16 cellular contexts compared by ENCODE assay signal in genomic region chr9:36738318-36738975, GRCh38.
DNase-seq lines count a peak whose midpoint lies in the region; ATAC-seq, FAIRE-seq and TF ChIP-seq lines count a peak whose summit lies in the region.
"Had no signal": no experiment of that assay in that cellular context is flagged by ENCODE, and none has a peak within 500 bp of the region (broad histone marks: within the 10 kb centered on the region; RNA-seq: fewer than 3 reads in every experiment).

No MANE protein-coding gene starts in this region.

- H2BK15ac ChIP-seq in IMR-90 (ENCODE audit: low read depth, low read length): no peak overlapping the region

- BruUV-seq in IMR-90 (replicated peaks; lab: Mats Ljungman, UMichigan): no TSS peak

- H4K91ac ChIP-seq in IMR-90 (ENCODE audit: insufficient read depth, low read depth, low read length): no peak overlapping the region

- no CpG with 5 or more reads among the region's 11 CpGs for WGBS in IMR-90 (ENCODE audit: extremely low coverage in 2 of 2, insufficient read length in 1 of 2), 2 experiments

- H3K4me1 ChIP-seq in IMR-90 (ENCODE audit: control insufficient read depth, insufficient read depth, low read length): no peaks in the 10 kb centered on the region
- H3K4me1 ChIP-seq: right atrium auricular region had no signal

- no peak overlapping the region for H3K14ac ChIP-seq in IMR-90 (replicated peaks; ENCODE audit: low read depth, low read length)

- no peak for TF ChIP-seq CTCF in BJ (IDR thresholded peaks at IDR 0.05; ENCODE audit: insufficient read depth, low read depth, low read length)
- no peak for TF ChIP-seq CTCF in IMR-90 (conservative IDR thresholded peaks at IDR 0.05; ENCODE audit: low read depth, low read length)
- no peak for TF ChIP-seq CTCF in bronchial epithelial cell (IDR thresholded peaks at IDR 0.05; ENCODE audit: insufficient read depth, low read length, severe bottlenecking)

- no peaks in the 10 kb centered on the region for H3K9me3 ChIP-seq in IMR-90 (ENCODE audit: control insufficient read depth, insufficient read depth, low read length)
- H3K9me3 ChIP-seq: lower lobe of right lung, right atrium auricular region had no signal

- H4K5ac ChIP-seq in IMR-90 (ENCODE audit: low read depth, low read length): no peak overlapping the region

- CTCF ChIA-PET in BJ (lab: Yijun Ruan, JAX) (no interaction called here), IMR-90 (lab: Yijun Ruan, JAX) (no interaction called here)

- no peak overlapping the region for H3K4me3 ChIP-seq in BJ (ENCODE audit: low read depth, low read length)
- no peak overlapping the region for H3K4me3 ChIP-seq in IMR-90 (ENCODE audit: insufficient read depth, low read depth, low read length)
- no peak overlapping the region for H3K4me3 ChIP-seq in bronchial epithelial cell (ENCODE audit: low read depth, low read length)
- H3K4me3 ChIP-seq: lower lobe of right lung, right atrium auricular region had no signal

- FAIRE-seq in bronchial epithelial cell (lab: Jason Lieb, UNC): peak; percentile 47
- FAIRE-seq: endothelial cell of umbilical vein had no signal

- no peak overlapping the region for H3K27ac ChIP-seq in IMR-90 (ENCODE audit: insufficient read depth, low read length)
- H3K27ac ChIP-seq: lower lobe of right lung, right atrium auricular region had no signal

- H3K56ac ChIP-seq in IMR-90 (ENCODE audit: extremely low read depth, insufficient read depth, low read length): no peak overlapping the region

- TF ChIP-seq POLR2A in IMR-90 (IDR thresholded peaks at IDR 0.05; ENCODE audit: low read depth, low read length): no peak
- TF ChIP-seq POLR2A in erythroblast (IDR thresholded peaks at IDR 0.05; ENCODE audit: low read length): no peak

- DNase-seq in BJ (ENCODE audit: low read depth) (peak; percentile 5), IMR-90 (peak; percentile 61), bronchial epithelial cell (ENCODE audit: low read depth) (peak; percentile 84), kidney glomerular epithelial cell (lab: John Stamatoyannopoulos, UW) (peak; percentile 0), SW480 (ENCODE audit: low spot score) (no peak), erythroblast (lab: John Stamatoyannopoulos, UW) (no peak), activated T-cell treated with anti-CD3 and anti-CD28 coated beads for 4 hours (no peak)
- DNase-seq in stimulated activated naive CD8-positive, alpha-beta T cell treated with anti-CD3 and anti-CD28 coated beads, Interleukin-15, Interleukin-2, amounts not matched to agents 100 U/mL and 50 U/mL, for 24 hours: no peak
- DNase-seq: cerebellar nuclear complex, lower lobe of right lung, NCI-H1048, NCI-H2227 treated with DMSO at 0.1 percent for 48 hours had no signal

- H3K27me3 ChIP-seq in BJ (ENCODE audit: control insufficient read depth, insufficient read depth, low read length): peaks cover 11% of the 10 kb centered on the region
- peaks cover 34% of the 10 kb centered on the region for H3K27me3 ChIP-seq in IMR-90 (ENCODE audit: control insufficient read depth, insufficient read depth, low read length)
- no peaks in the 10 kb centered on the region for H3K27me3 ChIP-seq in bronchial epithelial cell (ENCODE audit: control insufficient read depth, insufficient read depth, low read length)
- H3K27me3 ChIP-seq: right atrium auricular region had no signal

- H3K23ac ChIP-seq in IMR-90 (ENCODE audit: low read depth, low read length): no peak overlapping the region

- in situ Hi-C loops in IMR-90 (cut with MboI; ENCODE audit: low sequenced_read_pairs): no loop called here

- peak; percentile 61 for ATAC-seq in IMR-90 (ENCODE audit: low read depth)
- ATAC-seq in stimulated activated naive CD8-positive, alpha-beta T cell treated with anti-CD3 and anti-CD28 coated beads, Interleukin-15, Interleukin-2, amounts not matched to agents 100 U/mL and 50 U/mL, for 24 hours: no peak
- ATAC-seq: activated CD4-positive, CD25-positive, alpha-beta regulatory T cell treated with anti-CD3 and anti-CD28 coated beads, Interleukin-2, amount 50 U/mL, for 24 hours; lower lobe of right lung; natural killer cell treated with Interleukin-12 subunit alpha and Interleukin-12 subunit beta and Interleukin-15 and Interleukin-18, amount 100 ng/mL, for 72 hours had no signal

- no peak overlapping the region for H2BK5ac ChIP-seq in IMR-90 (ENCODE audit: low read depth, low read length, poor library complexity, severe bottlenecking)

- H2AFZ ChIP-seq in IMR-90 (replicated peaks; ENCODE audit: low read length, poor library complexity): peak overlapping the region; percentile 72

- no peaks in the 10 kb centered on the region for H3K9me1 ChIP-seq in IMR-90 (ENCODE audit: insufficient read depth, low read length)

- no peak overlapping the region for H4K8ac ChIP-seq in IMR-90 (ENCODE audit: low read depth in 2 of 2, low read length in 2 of 2)

- no peak overlapping the region for H3K18ac ChIP-seq in IMR-90 (ENCODE audit: low read depth, low read length)

- intact Hi-C loops in IMR-90 (cut with micrococcal nuclease): no loop called here

- TF ChIP-seq RAD21 in IMR-90 (IDR thresholded peaks at IDR 0.05; ENCODE audit: low read length): no peak

- H2BK20ac ChIP-seq in IMR-90 (ENCODE audit: low read depth, low read length): no peak overlapping the region

- H3K79me1 ChIP-seq in IMR-90 (ENCODE audit: low read depth in 1 of 2, low read length in 2 of 2): no peaks in the 10 kb centered on the region

- H3K36me3 ChIP-seq in BJ (ENCODE audit: control insufficient read depth, insufficient read depth, low read length) (no peaks in the 10 kb centered on the region), IMR-90 (ENCODE audit: control insufficient read depth, insufficient read depth, low read length) (no peaks in the 10 kb centered on the region), bronchial epithelial cell (ENCODE audit: control insufficient read depth, insufficient read depth, low read length) (no peaks in the 10 kb centered on the region)
- H3K36me3 ChIP-seq: lower lobe of right lung, right atrium auricular region had no signal

- POLR2A ChIA-PET in BJ (lab: Charles Lee) (no interaction called here), IMR-90 (lab: Charles Lee; ENCODE audit: unreplicated experiment) (no interaction called here)

- H4K20me1 ChIP-seq in IMR-90 (ENCODE audit: insufficient read depth, low read length): no peaks in the 10 kb centered on the region

- no peak overlapping the region for H3K4me2 ChIP-seq in IMR-90 (ENCODE audit: low read depth, low read length)

- H2AK5ac ChIP-seq in IMR-90 (ENCODE audit: low read depth, low read length): no peak overlapping the region

- no peak overlapping the region for H2BK120ac ChIP-seq in IMR-90 (ENCODE audit: low read depth, low read length)

- no peak overlapping the region for H3K9ac ChIP-seq in IMR-90 (ENCODE audit: low read depth, low read length)

- H3K4ac ChIP-seq in IMR-90 (ENCODE audit: low read depth, low read length): no peak overlapping the region

- no peak overlapping the region for H2AK9ac ChIP-seq in IMR-90 (replicated peaks; ENCODE audit: low read depth, low read length, poor library complexity)

- dilution Hi-C loops in IMR-90 (cut with HindIII; ENCODE audit: low sequenced_read_pairs, unreplicated experiment): no loop called here

TF ChIP-seq in IMR-90, 13 proteins besides CTCF, POLR2A, EP300 and RAD21:
- no peak for TF ChIP-seq CHD1 (IDR thresholded peaks at IDR 0.05; ENCODE audit: low read depth, low read length)
- TF ChIP-seq BHLHE40 (IDR thresholded peaks at IDR 0.05; ENCODE audit: low read depth, low read length): no peak
- TF ChIP-seq CEBPB (IDR thresholded peaks at IDR 0.05; ENCODE audit: low read depth, low read length): no peak
- no peak for TF ChIP-seq FOS (IDR thresholded peaks at IDR 0.05; ENCODE audit: low read depth, low read length)
- no peak for TF ChIP-seq USF2 (IDR thresholded peaks at IDR 0.05; ENCODE audit: low read depth, low read length)
- no peak for TF ChIP-seq RFX5 (IDR thresholded peaks at IDR 0.05; ENCODE audit: low read depth, low read length)
- no peak for TF ChIP-seq ELK1 (IDR thresholded peaks at IDR 0.05; ENCODE audit: borderline replicate concordance, low read depth, low read length)
- no peak for TF ChIP-seq MXI1 (IDR thresholded peaks at IDR 0.05; ENCODE audit: borderline replicate concordance, low read depth, low read length)
- no peak for TF ChIP-seq SMC3 (IDR thresholded peaks at IDR 0.05; ENCODE audit: low read depth, low read length)
- no peak for TF ChIP-seq RCOR1 (IDR thresholded peaks at IDR 0.05; ENCODE audit: insufficient replicate concordance, low read length)
- no peak for TF ChIP-seq MAZ (IDR thresholded peaks at IDR 0.05; ENCODE audit: borderline replicate concordance, low read depth, low read length)
- TF ChIP-seq MAFK (IDR thresholded peaks at IDR 0.05; ENCODE audit: low read depth, low read length): no peak
- no peak for TF ChIP-seq NFE2L2 (IDR thresholded peaks at IDR 0.05; ENCODE audit: low read depth, low read length)

Comparison
In these comparisons a context has a peak if more than half of its experiments do, and no peak if none do; other contexts are left out.
1. DNase-seq: peak in BJ (single experiment), IMR-90 (single experiment), bronchial epithelial cell (single experiment) and kidney glomerular epithelial cell (single experiment); none in stimulated activated naive CD8-positive, alpha-beta T cell treated with anti-CD3 and anti-CD28 coated beads, Interleukin-15, Interleukin-2, amounts not matched to agents 100 U/mL and 50 U/mL, for 24 hours (single experiment), SW480 (single experiment), erythroblast (0 of 2) and activated T-cell treated with anti-CD3 and anti-CD28 coated beads for 4 hours (single experiment).